24 cellular contexts compared by ENCODE assay signal in the genomic region with DNA sequence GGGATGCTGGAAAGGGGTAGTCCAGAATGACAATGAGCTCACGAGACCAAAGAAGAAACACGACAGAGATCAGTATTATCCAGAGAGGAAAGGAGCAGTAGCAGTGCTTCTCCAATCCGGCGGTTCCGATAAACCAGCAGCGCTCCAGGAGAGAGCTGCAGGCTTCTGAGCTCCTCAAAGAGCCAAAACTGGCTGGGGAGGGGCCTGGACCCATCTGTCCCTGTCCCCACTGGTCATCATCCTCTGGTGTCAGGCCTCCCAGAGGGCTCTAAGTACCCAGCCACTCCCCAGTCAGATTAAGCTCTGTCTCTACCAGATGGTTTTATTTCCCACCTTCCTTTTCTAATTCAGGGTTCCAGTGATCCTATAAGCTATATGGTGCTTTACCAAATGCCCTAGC.
"Had no signal": no experiment of that assay in that cellular context is flagged by ENCODE, and none has a peak within 500 bp of the region (broad histone marks: within the 10 kb centered on the region; RNA-seq: fewer than 3 reads in every experiment).

No MANE protein-coding gene starts in this region.

- ATAC-seq: activated CD4-positive, CD25-positive, alpha-beta regulatory T cell treated with anti-CD3 and anti-CD28 coated beads, Interleukin-2, amount 50 U/mL, for 24 hours; activated CD8-positive, alpha-beta T cell treated with anti-CD3 and anti-CD28 coated beads for 36 hours; body of pancreas; lower lobe of right lung; naive thymus-derived CD8-positive, alpha-beta T cell had no signal

- H3K27ac Mint-ChIP-seq: activated CD8-positive, alpha-beta T cell treated with anti-CD3 and anti-CD28 coated beads for 36 hours; activated naive CD8-positive, alpha-beta T cell; activated T-helper 2 cell treated with anti-CD3 and anti-CD28 coated beads, Interferon-gamma antibody, Interleukin-2, Interleukin-4, amounts not matched to agents 10 μg/mL and 5 μg/mL and 100 μg/mL, durations not matched to agents 14 hours and 24 hours and 36 hours; dendritic cell treated with granulocyte-macrophage colony-stimulating factor and Interleukin-4, amounts not matched to agents 40 ng/mL and 50 ng/mL, for 4 days; stimulated activated naive CD8-positive, alpha-beta T cell treated with anti-CD3 and anti-CD28 coated beads, Interleukin-15, Interleukin-2, amounts not matched to agents 100 ng/mL and 50 ng/mL, for 24 hours; type B pancreatic cell had no signal

- H3K27me3 Mint-ChIP-seq: activated CD8-positive, alpha-beta T cell treated with anti-CD3 and anti-CD28 coated beads for 36 hours; activated naive CD8-positive, alpha-beta T cell; dendritic cell treated with granulocyte-macrophage colony-stimulating factor and Interleukin-4, amounts not matched to agents 40 ng/mL and 50 ng/mL, for 4 days; naive thymus-derived CD8-positive, alpha-beta T cell; stimulated activated naive CD8-positive, alpha-beta T cell treated with anti-CD3 and anti-CD28 coated beads, Interleukin-15, Interleukin-2, amounts not matched to agents 100 ng/mL and 50 ng/mL, for 24 hours; type B pancreatic cell had no signal

- H3K4me3 Mint-ChIP-seq: activated CD8-positive, alpha-beta T cell treated with anti-CD3 and anti-CD28 coated beads for 36 hours; activated naive CD8-positive, alpha-beta T cell; dendritic cell treated with granulocyte-macrophage colony-stimulating factor and Interleukin-4, amounts not matched to agents 40 ng/mL and 50 ng/mL, for 4 days; naive thymus-derived CD8-positive, alpha-beta T cell; neural progenitor cell; stimulated activated naive CD8-positive, alpha-beta T cell treated with anti-CD3 and anti-CD28 coated beads, Interleukin-15, Interleukin-2, amounts not matched to agents 100 ng/mL and 50 ng/mL, for 24 hours; type B pancreatic cell had no signal

- DNase-seq: activated CD4-positive, alpha-beta T cell treated with anti-CD3 and anti-CD28 coated beads, Interleukin-2, amount 50 U/mL, for 1 hour; activated CD8-positive, alpha-beta T cell treated with anti-CD3 and anti-CD28 coated beads for 36 hours; activated T-cell treated with anti-CD3 and anti-CD28 coated beads, Interleukin-2, amount 50 U/mL, for 48 hours; anterior cingulate cortex; caudate nucleus; effector CD4-positive, alpha-beta T cell; esophagus squamous epithelium; foreskin melanocyte; kidney glomerular epithelial cell; lower lobe of right lung; mesenchymal stem cell; naive thymus-derived CD8-positive, alpha-beta T cell; right cardiac atrium; spleen; T-helper 1 cell; uterus had no signal

- H3K4me1 Mint-ChIP-seq: naive thymus-derived CD8-positive, alpha-beta T cell had no signal

- H3K9me3 Mint-ChIP-seq: activated CD8-positive, alpha-beta T cell treated with anti-CD3 and anti-CD28 coated beads for 36 hours; activated T-helper 2 cell treated with anti-CD3 and anti-CD28 coated beads, Interferon-gamma antibody, Interleukin-2, Interleukin-4, amounts not matched to agents 10 μg/mL and 5 μg/mL and 100 μg/mL, durations not matched to agents 14 hours and 24 hours and 36 hours; dendritic cell treated with granulocyte-macrophage colony-stimulating factor and Interleukin-4, amounts not matched to agents 40 ng/mL and 50 ng/mL, for 4 days; naive thymus-derived CD8-positive, alpha-beta T cell; neural progenitor cell; stimulated activated naive CD8-positive, alpha-beta T cell treated with anti-CD3 and anti-CD28 coated beads, Interleukin-15, Interleukin-2, amounts not matched to agents 100 ng/mL and 50 ng/mL, for 24 hours; type B pancreatic cell had no signal
